ENCODE assay signal across 8 cellular contexts in genomic region chr3:9902372-9903237, GRCh38. TPM values are rescaled to one million over a fixed set of nuclear protein-coding genes. Genes with fewer than 3 reads are reported as not detected.
DNase-seq lines count a peak whose midpoint lies in the region; ATAC-seq, FAIRE-seq and TF ChIP-seq lines count a peak whose summit lies in the region.

Gene IL17RE (plus strand): TSS chr3:9902848. CDS start chr3:9902933, 85 bp downstream.

- H3K27me3 ChIP-seq in lung (ENCODE audit: control insufficient read depth, insufficient read depth) = no peaks in the 10 kb centered on the region

- peaks cover 0 to 8% of the 10 kb centered on the region in 2 donors for H3K4me1 ChIP-seq in lung (ENCODE audit: control insufficient read depth in 2 of 2, insufficient read depth in 2 of 2, low read length in 2 of 2)

- WGBS in lung, 2 donors = 57 to 70% methylated on average over 13 of the region's 13 CpGs

- ATAC-seq in lung (ENCODE audit: insufficient read depth, low FRiP score) (peak; percentile 78), HG02840 (IDR thresholded peaks at IDR 0.05; ENCODE audit: low FRiP score, unreplicated experiment) (no peak)

- peaks cover 2% of the 10 kb centered on the region for H3K36me3 Mint-ChIP-seq in activated naive CD4-positive, alpha-beta T cell treated with anti-CD3 and anti-CD28 coated beads, Interleukin-2, amount 50 U/mL, for 24 hours

- peak within 1 kb of the TSS in 1 of 2 donors; percentile 76 for H3K27ac ChIP-seq in lung (ENCODE audit: low read depth in 1 of 2, low read length in 1 of 2)

- H3K27ac Mint-ChIP-seq in activated naive CD4-positive, alpha-beta T cell treated with anti-CD3 and anti-CD28 coated beads, Interleukin-2, amount 50 U/mL, for 24 hours = peak within 1 kb of the TSS; percentile 23

- H3K27me3 Mint-ChIP-seq in activated naive CD4-positive, alpha-beta T cell treated with anti-CD3 and anti-CD28 coated beads, Interleukin-2, amount 50 U/mL, for 24 hours = no peaks in the 10 kb centered on the region

- DNase-seq in activated naive CD4-positive, alpha-beta T cell treated with anti-CD3 and anti-CD28 coated beads, Interleukin-2, amount 50 U/mL, for 16 hours = no peak
- DNase-seq in T47D (ENCODE audit: low read depth in 1 of 2, low spot score in 1 of 2) (peak; percentile 67), lung (ENCODE audit: low spot score) (peak; percentile 59), ureter (ENCODE audit: low spot score) (peak; percentile 66), RCC 7860 (ENCODE audit: low spot score) (no peak), NCI-H1930 (lab: John Stamatoyannopoulos, UW) (no peak)

- H3K4me1 Mint-ChIP-seq in activated naive CD4-positive, alpha-beta T cell treated with anti-CD3 and anti-CD28 coated beads, Interleukin-2, amount 50 U/mL, for 24 hours = peaks cover 37% of the 10 kb centered on the region

- in situ Hi-C loops in T47D (cut with HindIII; ENCODE audit: low pct_unique_long_range_greater_than_20kb, low sequenced_read_pairs) = no loop called here

- H3K36me3 ChIP-seq in lung (ENCODE audit: control insufficient read depth in 2 of 2, insufficient read depth in 2 of 2, low read length in 2 of 2) = no peaks in the 10 kb centered on the region

- H3K4me3 ChIP-seq in lung = peak within 1 kb of the TSS; percentile 15

- H3K9me3 Mint-ChIP-seq in activated naive CD4-positive, alpha-beta T cell treated with anti-CD3 and anti-CD28 coated beads, Interleukin-2, amount 50 U/mL, for 24 hours = no peaks in the 10 kb centered on the region

- no peak for FAIRE-seq in RCC 7860 (lab: Jason Lieb, UNC)

- peak within 1 kb of the TSS; percentile 34 for H3K4me3 Mint-ChIP-seq in activated naive CD4-positive, alpha-beta T cell treated with anti-CD3 and anti-CD28 coated beads, Interleukin-2, amount 50 U/mL, for 24 hours

- no peaks in the 10 kb centered on the region for H3K9me3 ChIP-seq in lung (ENCODE audit: control insufficient read depth in 2 of 2, insufficient read depth in 1 of 2, low read length in 1 of 2)

- no peak for TF ChIP-seq CTCF in lung (IDR thresholded peaks at IDR 0.05; ENCODE audit: control extremely low read depth, extremely low read depth)

RNA-seq across cellular contexts. Expression of gene IL17RE, which starts in this region (rescaled TPM):
- 10 to 100 TPM; 11.3 to 22.9 TPM for total RNA-seq in lung
- 10 to 100 TPM in 1 of 2 donors, 1 to 10 TPM in 1; 7.0 to 26.1 TPM for polyA plus RNA-seq in lung
- total RNA-seq in ureter = 11.9 TPM

Comparison
In these comparisons a context has a peak if more than half of its experiments do, and no peak if none do; other contexts are left out.
1. DNase-seq: peak in T47D (2 of 2), lung (single experiment) and ureter (single experiment); none in activated naive CD4-positive, alpha-beta T cell treated with anti-CD3 and anti-CD28 coated beads, Interleukin-2, amount 50 U/mL, for 16 hours (single experiment), RCC 7860 (single experiment) and NCI-H1930 (0 of 2).